In the genomic region with DNA sequence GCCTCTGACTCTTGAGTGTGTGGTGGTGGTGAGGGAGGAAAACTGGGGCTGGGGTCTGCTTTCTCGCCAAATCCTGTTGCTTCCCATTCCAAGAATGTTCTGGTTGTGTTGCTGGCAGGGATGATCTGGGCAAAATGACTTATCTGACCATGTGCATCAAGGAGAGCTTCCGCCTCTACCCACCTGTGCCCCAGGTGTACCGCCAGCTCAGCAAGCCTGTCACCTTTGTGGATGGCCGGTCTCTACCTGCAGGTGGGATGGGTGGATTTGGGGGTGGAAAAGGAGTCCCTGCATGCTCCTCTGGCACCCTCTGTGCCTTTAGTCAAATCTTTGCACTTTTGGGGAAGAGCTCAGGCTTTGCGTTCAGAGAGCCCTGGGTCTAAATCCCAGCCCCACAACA, we compare ENCODE assay signal across 24 cellular contexts. TPM values are rescaled to one million over a fixed set of nuclear protein-coding genes. Genes with fewer than 3 reads are reported as not detected.
DNase-seq lines count a peak whose midpoint lies in the region; ATAC-seq and TF ChIP-seq lines count a peak whose summit lies in the region.
"Had no signal": no experiment of that assay in that cellular context is flagged by ENCODE, and none has a peak within 500 bp of the region (broad histone marks: within the 10 kb centered on the region; RNA-seq: fewer than 3 reads in every experiment).

No MANE protein-coding gene starts in this region.

- no peak overlapping the region for H3K4me3 ChIP-seq in Karpas-422 (ENCODE audit: low read length)
- no peak overlapping the region for H3K4me3 ChIP-seq in esophagus muscularis mucosa
- no peak overlapping the region for H3K4me3 ChIP-seq in vagina
- H3K4me3 ChIP-seq: A549, BLaER1, GM23338, HAP-1 had no signal

- H4K20me1 ChIP-seq in Karpas-422 (ENCODE audit: insufficient read depth, low read depth, low read length): no peaks in the 10 kb centered on the region
- H4K20me1 ChIP-seq: BLaER1 had no signal

- H3K9me3 ChIP-seq in Karpas-422 (ENCODE audit: low read length) (no peaks in the 10 kb centered on the region), esophagus muscularis mucosa (no peaks in the 10 kb centered on the region), vagina (no peaks in the 10 kb centered on the region)
- H3K9me3 ChIP-seq: A549, HAP-1 had no signal

- WGBS in esophagus muscularis mucosa: 90% methylated on average over 5 of the region's 5 CpGs

- H3K4me2 ChIP-seq in Karpas-422 (ENCODE audit: low read depth, low read length, poor library complexity, severe bottlenecking): no peak overlapping the region
- H3K4me2 ChIP-seq: A549, BLaER1, GM23338 had no signal

- intact Hi-C loops in esophagus muscularis mucosa (cut with DNase I) (no loop called here), vagina (cut with DNase I) (no loop called here)

- no peak for TF ChIP-seq CTCF in esophagus muscularis mucosa (IDR thresholded peaks at IDR 0.05)
- TF ChIP-seq CTCF in vagina (IDR thresholded peaks at IDR 0.05): no peak

- no peak for TF ChIP-seq EP300 in esophagus muscularis mucosa (IDR thresholded peaks at IDR 0.05)

- H3K36me3 ChIP-seq in Karpas-422 (ENCODE audit: insufficient read depth, low read length) (no peaks in the 10 kb centered on the region), esophagus muscularis mucosa (peaks cover 0 to 77% (median 16%) of the 10 kb centered on the region in 4 donors), vagina (no peaks in the 10 kb centered on the region)
- H3K36me3 ChIP-seq: BLaER1, HAP-1 had no signal

- DNase-seq in AG20443 (ENCODE audit: low spot score) (peak; percentile 4), Karpas-422 (peak; percentile 7), esophagus muscularis mucosa (ENCODE audit: extremely low spot score) (peak; percentile 90), vagina (ENCODE audit: extremely low spot score in 2 of 2) (no peak)
- DNase-seq in activated CD4-positive, CD25-positive, alpha-beta regulatory T cell (lab: John Stamatoyannopoulos, UW): no peak
- DNase-seq in activated CD8-positive, alpha-beta memory T cell treated with anti-CD3 and anti-CD28 coated beads, Interleukin-2, amount 50 U/mL, for 4 hours: no peak
- DNase-seq: 8988T; ACHN; CD4-positive, CD25-positive, alpha-beta regulatory T cell; CD8-positive, alpha-beta T cell; DMS53; DMS79 treated with DMSO at 0.1 percent for 48 hours; GF-D8; HFFc6 had no signal

- H3K79me2 ChIP-seq in Karpas-422 (ENCODE audit: low read length): no peaks in the 10 kb centered on the region

- H3K27ac ChIP-seq in Karpas-422 (ENCODE audit: low read length): no peak overlapping the region
- no peak overlapping the region for H3K27ac ChIP-seq in esophagus muscularis mucosa (replicated peaks in 1 of 4)
- no peak overlapping the region for H3K27ac ChIP-seq in vagina
- H3K27ac ChIP-seq: A549, BLaER1, C4-2B had no signal

- H3K27me3 ChIP-seq in Karpas-422 (ENCODE audit: low read length) (no peaks in the 10 kb centered on the region), esophagus muscularis mucosa (no peaks in the 10 kb centered on the region), vagina (no peaks in the 10 kb centered on the region)
- H3K27me3 ChIP-seq: BLaER1 had no signal

- H3K4me1 ChIP-seq in Karpas-422 (ENCODE audit: low read length) (no peaks in the 10 kb centered on the region), esophagus muscularis mucosa (peaks cover 0 to 6% (median 2%) of the 10 kb centered on the region in 4 donors), vagina (no peaks in the 10 kb centered on the region)
- H3K4me1 ChIP-seq: A549, HAP-1 had no signal

- H2AFZ ChIP-seq in Karpas-422 (ENCODE audit: low read length): no peak overlapping the region
- H2AFZ ChIP-seq: GM23338 had no signal

- no peaks in the 10 kb centered on the region for H3K9me2 ChIP-seq in Karpas-422 (replicated peaks; ENCODE audit: insufficient read depth, low read length)

- H3K9ac ChIP-seq in Karpas-422 (ENCODE audit: low read length): no peak overlapping the region
- H3K9ac ChIP-seq: BLaER1 had no signal

- ATAC-seq in HG03097 (IDR thresholded peaks at IDR 0.05; ENCODE audit: low FRiP score, unreplicated experiment): no peak
- ATAC-seq: A549; CD8-positive, alpha-beta T cell; GM23338 had no signal

- no peak for TF ChIP-seq POLR2A in esophagus muscularis mucosa (IDR thresholded peaks at IDR 0.05; ENCODE audit: low read depth)
- TF ChIP-seq POLR2A in vagina (IDR thresholded peaks at IDR 0.05): no peak

RNA-seq across cellular contexts. Expression of a gene that starts 18.1 kb away (rescaled TPM):
- not detected in 2 replicates for total RNA-seq in Karpas-422 (2014; rRNA removed; shearing (Covaris generic); ENCODE audit: low replicate concordance)
- total RNA-seq in esophagus muscularis mucosa (100 to 1,000 TPM in 2 of 4 donors, 10 to 100 TPM in 2; 41.1 to 150 (median 113) TPM), vagina (74.4 TPM)
- total RNA-seq: B cell; CD4-positive, CD25-positive, alpha-beta regulatory T cell; CD8-positive, alpha-beta T cell; Daoy; G401; GM23338; H4; HFFc6 had no signal

Comparison
In these comparisons a context has a peak if more than half of its experiments do, and no peak if none do; other contexts are left out.
1. DNase-seq: peak in AG20443 (single experiment), Karpas-422 (single experiment) and esophagus muscularis mucosa (single experiment); none in activated CD4-positive, CD25-positive, alpha-beta regulatory T cell (0 of 4), activated CD8-positive, alpha-beta memory T cell treated with anti-CD3 and anti-CD28 coated beads, Interleukin-2, amount 50 U/mL, for 4 hours (single experiment) and vagina (0 of 2).
2. RNA of a gene that starts 18.1 kb away (total RNA-seq): 41.1 to 150 TPM in esophagus muscularis mucosa and 74.4 TPM in vagina (single experiment); not detected in Karpas-422; every median in the first group is over 10 times any median in the second.